13 cellular contexts compared by ENCODE assay signal in the genomic region with DNA sequence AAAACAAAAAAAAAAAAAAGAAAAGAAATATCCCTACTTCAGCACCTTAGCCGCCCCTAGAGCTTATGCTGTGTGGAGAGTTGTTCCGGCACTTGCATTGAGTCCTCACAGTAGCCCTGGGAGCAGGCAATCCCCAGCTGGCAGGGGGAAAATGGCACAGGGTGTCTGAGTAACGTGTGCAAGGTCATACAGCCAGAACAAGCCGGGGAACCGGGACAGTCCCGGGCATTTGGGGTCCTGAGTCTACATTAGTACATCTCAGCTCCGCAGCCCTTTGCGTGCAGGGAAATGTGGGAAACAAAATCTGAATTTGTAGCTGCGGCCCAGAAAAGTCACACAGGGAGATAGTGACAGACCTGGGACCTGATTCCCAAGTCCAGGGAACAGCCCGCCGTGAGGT. TPM values are rescaled to one million over a fixed set of nuclear protein-coding genes. Genes with fewer than 3 reads are reported as not detected.
A peak's percentile ranks its signal among the peaks of the same experiment; 100 is the strongest.
DNase-seq lines count a peak whose midpoint lies in the region; ATAC-seq and TF ChIP-seq lines count a peak whose summit lies in the region.
"Had no signal": no experiment of that assay in that cellular context is flagged by ENCODE, and none has a peak within 500 bp of the region (broad histone marks: within the 10 kb centered on the region; RNA-seq: fewer than 3 reads in every experiment).

No MANE protein-coding gene starts in this region.

- CTCF ChIA-PET in Calu3 (lab: Charles Lee), result interaction anchor here (1.1 kb wide), 1 partner anchor 12 kb away, joined by 3 read pairs; no protein-coding TSS in a partner anchor

- intact Hi-C loops in Calu3 (cut with micrococcal nuclease; ENCODE audit: unreplicated experiment), result no loop called here

- H3K9me3 Mint-ChIP-seq in Calu3 (ENCODE audit: low read depth, unreplicated experiment), result no peaks in the 10 kb centered on the region
- no peaks in the 10 kb centered on the region for H3K9me3 Mint-ChIP-seq in central memory CD8-positive, alpha-beta T cell
- H3K9me3 Mint-ChIP-seq in natural killer cell treated with Interleukin-12 subunit alpha and Interleukin-12 subunit beta and Interleukin-15 and Interleukin-18, amount 100 ng/mL, for 72 hours, result no peaks in the 10 kb centered on the region
- H3K9me3 Mint-ChIP-seq: stimulated activated naive B cell treated with anti-CD40 and anti-IgM and Interleukin-4, amounts not matched to agents 10 μg/mL and 1 μg/mL and 100 μg/mL, for 72 hours; WTC11 had no signal

- H3K27me3 ChIP-seq in H7 (ENCODE audit: control insufficient read depth, insufficient read depth, low read length), result no peaks in the 10 kb centered on the region

- BruUV-seq in Calu3 (replicated peaks; lab: Mats Ljungman, UMichigan), result no TSS peak

- peaks cover 16% of the 10 kb centered on the region for H3K36me3 ChIP-seq in H7 (replicated peaks; ENCODE audit: control insufficient read depth, insufficient read depth, low read length)

- H3K36me3 Mint-ChIP-seq in Calu3 (ENCODE audit: insufficient read depth, unreplicated experiment), result peaks cover 70% of the 10 kb centered on the region
- H3K36me3 Mint-ChIP-seq in central memory CD8-positive, alpha-beta T cell (ENCODE audit: insufficient read depth), result peaks cover 37% of the 10 kb centered on the region
- H3K36me3 Mint-ChIP-seq in natural killer cell treated with Interleukin-12 subunit alpha and Interleukin-12 subunit beta and Interleukin-15 and Interleukin-18, amount 100 ng/mL, for 72 hours, result peaks cover 17% of the 10 kb centered on the region

- no peaks in the 10 kb centered on the region for H3K27me3 Mint-ChIP-seq in Calu3 (ENCODE audit: unreplicated experiment)
- no peaks in the 10 kb centered on the region for H3K27me3 Mint-ChIP-seq in central memory CD8-positive, alpha-beta T cell
- H3K27me3 Mint-ChIP-seq in natural killer cell treated with Interleukin-12 subunit alpha and Interleukin-12 subunit beta and Interleukin-15 and Interleukin-18, amount 100 ng/mL, for 72 hours, result no peaks in the 10 kb centered on the region
- H3K27me3 Mint-ChIP-seq: stimulated activated naive B cell treated with anti-CD40 and anti-IgM and Interleukin-4, amounts not matched to agents 10 μg/mL and 1 μg/mL and 100 μg/mL, for 72 hours had no signal

- no peak overlapping the region for H3K4me3 ChIP-seq in H7 (ENCODE audit: insufficient read depth, low read depth, low read length)

- H3K4me1 Mint-ChIP-seq in Calu3 (ENCODE audit: low read depth, unreplicated experiment), result peaks cover 36% of the 10 kb centered on the region
- peaks cover 35% of the 10 kb centered on the region for H3K4me1 Mint-ChIP-seq in central memory CD8-positive, alpha-beta T cell
- peaks cover 28 to 41% of the 10 kb centered on the region in 2 donors for H3K4me1 Mint-ChIP-seq in natural killer cell treated with Interleukin-12 subunit alpha and Interleukin-12 subunit beta and Interleukin-15 and Interleukin-18, amount 100 ng/mL, for 72 hours (ENCODE audit: low read depth in 2 of 2)

- TF ChIP-seq CTCF in 22Rv1 (IDR thresholded peaks at IDR 0.05) (no peak), Calu3 (IDR thresholded peaks at IDR 0.05; ENCODE audit: unreplicated experiment) (no peak)

- DNase-seq in Calu3 (no peak), NCI-H2107 treated with DMSO at 0.1 percent for 48 hours (lab: John Stamatoyannopoulos, UW; ENCODE audit: unreplicated experiment) (no peak), H7 (no peak)
- no peak for DNase-seq in central memory CD8-positive, alpha-beta T cell (ENCODE audit: low spot score in 2 of 2)
- DNase-seq in natural killer cell treated with Interleukin-12 subunit alpha and Interleukin-12 subunit beta and Interleukin-15 and Interleukin-18, amount 100 ng/mL, for 72 hours (ENCODE audit: low spot score), result no peak
- DNase-seq in stimulated activated CD4-positive, alpha-beta T cell treated with anti-CD3 and anti-CD28 coated beads, Interleukin-2, amount 100 ng/mL, for 48 hours, result no peak
- DNase-seq: Caco-2; NCI-H2171 treated with DMSO at 0.1 percent for 48 hours; stimulated activated naive B cell treated with anti-CD40 and anti-IgM and Interleukin-4, amounts not matched to agents 10 μg/mL and 1 μg/mL and 100 μg/mL, for 72 hours had no signal

- ATAC-seq in central memory CD8-positive, alpha-beta T cell (replicated peaks; ENCODE audit: extremely low read depth, poor library complexity, severe bottlenecking), result no peak
- no peak for ATAC-seq in natural killer cell treated with Interleukin-12 subunit alpha and Interleukin-12 subunit beta and Interleukin-15 and Interleukin-18, amount 100 ng/mL, for 72 hours
- no peak for ATAC-seq in HG02642 (IDR thresholded peaks at IDR 0.05; ENCODE audit: poor library complexity, unreplicated experiment)
- ATAC-seq: stimulated activated naive B cell treated with anti-CD40 and anti-IgM and Interleukin-4, amounts not matched to agents 10 μg/mL and 1 μg/mL and 100 μg/mL, for 72 hours; WTC11 had no signal

- H3K27ac Mint-ChIP-seq in Calu3 (ENCODE audit: unreplicated experiment), result peak overlapping the region; percentile 74
- no peak overlapping the region for H3K27ac Mint-ChIP-seq in central memory CD8-positive, alpha-beta T cell (ENCODE audit: low read depth)
- H3K27ac Mint-ChIP-seq in natural killer cell treated with Interleukin-12 subunit alpha and Interleukin-12 subunit beta and Interleukin-15 and Interleukin-18, amount 100 ng/mL, for 72 hours, result peak overlapping the region; percentile 99 to 100
- H3K27ac Mint-ChIP-seq: WTC11 had no signal

- H3K27ac ChIP-seq in 22Rv1, result peak overlapping the region; percentile 76
- H3K27ac ChIP-seq: KMS-11 had no signal

- peak overlapping the region; percentile 36 for H3K4me3 Mint-ChIP-seq in Calu3 (ENCODE audit: low read depth, unreplicated experiment)
- peak overlapping the region; percentile 89 for H3K4me3 Mint-ChIP-seq in central memory CD8-positive, alpha-beta T cell
- peak overlapping the region; percentile 30 for H3K4me3 Mint-ChIP-seq in natural killer cell treated with Interleukin-12 subunit alpha and Interleukin-12 subunit beta and Interleukin-15 and Interleukin-18, amount 100 ng/mL, for 72 hours
- H3K4me3 Mint-ChIP-seq: WTC11 had no signal

RNA-seq across cellular contexts. Expression of a gene that starts 3.4 kb away (rescaled TPM):
- total RNA-seq in Calu3 (2022), result 31.6 and 44.1 TPM in 2 replicates
- 100 to 1,000 TPM; 101 to 103 TPM for total RNA-seq in natural killer cell treated with Interleukin-12 subunit alpha and Interleukin-12 subunit beta and Interleukin-15 and Interleukin-18, amount 100 ng/mL, for 72 hours
- 45.9 and 50.5 TPM in 2 replicates for total RNA-seq in H7 (2014; rRNA removed; shearing (Covaris generic))

RNA-seq across cellular contexts. Expression of a gene that starts 44.5 kb away (rescaled TPM):
- 136 and 143 TPM in 2 replicates for total RNA-seq in Calu3 (2022)
- 10 to 100 TPM; 27.6 to 77.6 TPM for total RNA-seq in natural killer cell treated with Interleukin-12 subunit alpha and Interleukin-12 subunit beta and Interleukin-15 and Interleukin-18, amount 100 ng/mL, for 72 hours
- 23.4 and 26.0 TPM in 2 replicates for total RNA-seq in H7 (2014; rRNA removed; shearing (Covaris generic))

Comparison
In these comparisons a context has a peak if more than half of its experiments do, and no peak if none do; other contexts are left out.
1. H3K4me3 Mint-ChIP-seq: peak in every context shown above with its lines; median percentile 89 in central memory CD8-positive, alpha-beta T cell; 36 in Calu3; 30 in natural killer cell treated with Interleukin-12 subunit alpha and Interleukin-12 subunit beta and Interleukin-15 and Interleukin-18, amount 100 ng/mL, for 72 hours.